In the genomic region with DNA sequence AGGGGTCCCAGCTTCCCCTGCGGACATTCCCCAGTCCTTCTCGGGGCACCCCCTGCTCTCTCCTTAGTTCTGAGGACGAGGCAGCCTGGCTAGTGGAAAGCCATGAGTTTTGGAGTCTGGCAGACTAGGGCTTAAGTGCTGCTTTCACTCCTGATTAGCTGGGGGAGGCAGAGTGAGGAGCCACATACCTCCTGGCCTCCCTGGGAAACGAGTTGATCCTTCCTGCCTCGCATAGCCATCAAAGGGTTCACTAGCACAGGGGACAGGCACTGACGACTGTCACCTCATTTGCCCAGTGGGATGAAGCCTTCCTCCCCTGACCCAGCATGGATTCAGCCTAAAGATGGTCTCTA, we compare ENCODE assay signal across 31 cellular contexts.
DNase-seq lines count a peak whose midpoint lies in the region; ATAC-seq and TF ChIP-seq lines count a peak whose summit lies in the region.
"Had no signal": no experiment of that assay in that cellular context is flagged by ENCODE, and none has a peak within 500 bp of the region (broad histone marks: within the 10 kb centered on the region; RNA-seq: fewer than 3 reads in every experiment).

No MANE protein-coding gene starts in this region.

- H3K9me3 ChIP-seq in uterus = no peaks in the 10 kb centered on the region
- no peaks in the 10 kb centered on the region for H3K9me3 ChIP-seq in psoas muscle
- no peaks in the 10 kb centered on the region for H3K9me3 ChIP-seq in body of pancreas
- H3K9me3 ChIP-seq: BE2C, testis, vagina had no signal

- no peaks in the 10 kb centered on the region for H3K36me3 ChIP-seq in uterus
- H3K36me3 ChIP-seq in psoas muscle (ENCODE audit: insufficient read depth in 1 of 2, low read depth in 1 of 2) = no peaks in the 10 kb centered on the region
- H3K36me3 ChIP-seq in body of pancreas (replicated peaks in 1 of 2; ENCODE audit: insufficient read depth in 1 of 2, low read depth in 2 of 2) = no peaks in the 10 kb centered on the region
- H3K36me3 ChIP-seq: BE2C, cardiac muscle cell, vagina had no signal

- no peaks in the 10 kb centered on the region for H3K9me3 Mint-ChIP-seq in endothelial cell (ENCODE audit: unreplicated experiment)
- H3K9me3 Mint-ChIP-seq in nephron progenitor cell = no peaks in the 10 kb centered on the region
- H3K9me3 Mint-ChIP-seq: activated naive CD4-positive, alpha-beta T cell treated with anti-CD3 and anti-CD28 coated beads, Interleukin-2, amount 50 U/mL, for 72 hours; activated T-helper 2 cell treated with anti-CD3 and anti-CD28 coated beads, Interferon-gamma antibody, Interleukin-2, Interleukin-4, amounts not matched to agents 10 μg/mL and 5 μg/mL and 100 μg/mL, durations not matched to agents 14 hours and 24 hours and 36 hours; CD8-positive, alpha-beta T cell; H9; immature natural killer cell; stimulated activated naive CD8-positive, alpha-beta T cell treated with anti-CD3 and anti-CD28 coated beads, Interleukin-15, Interleukin-2, amounts not matched to agents 100 ng/mL and 50 ng/mL, for 24 hours had no signal

- peak overlapping the region; percentile 52 to 63 for H3K27ac ChIP-seq in uterus
- H3K27ac ChIP-seq in psoas muscle = no peak overlapping the region
- no peak overlapping the region for H3K27ac ChIP-seq in body of pancreas
- H3K27ac ChIP-seq: cardiac muscle cell, KMS-11, testis, vagina, VCaP had no signal

- intact Hi-C loops in uterus (cut with DNase I; ENCODE audit: low total_unique reads) (no loop called here), psoas muscle (cut with DNase I) (no loop called here), body of pancreas (cut with DNase I) (no loop called here)

- no peaks in the 10 kb centered on the region for H3K27me3 ChIP-seq in uterus
- H3K27me3 ChIP-seq in psoas muscle (ENCODE audit: insufficient read depth in 3 of 3, low read length in 2 of 3) = no peaks in the 10 kb centered on the region
- H3K27me3 ChIP-seq in body of pancreas = no peaks in the 10 kb centered on the region
- H3K27me3 ChIP-seq: BE2C, cardiac muscle cell, testis, vagina had no signal

- peak; percentile 47 for DNase-seq in SK-N-DZ (ENCODE audit: low spot score)
- no peak for DNase-seq in endothelial cell (ENCODE audit: low spot score)
- DNase-seq in nephron progenitor cell = no peak
- no peak for DNase-seq in uterus
- DNase-seq in activated naive CD4-positive, alpha-beta T cell treated with anti-CD3 and anti-CD28 coated beads, Interleukin-2, amount 50 U/mL, for 16 hours = no peak
- no peak for DNase-seq in psoas muscle
- no peak for DNase-seq in body of pancreas
- DNase-seq: activated CD4-positive, alpha-beta T cell treated with anti-CD3 and anti-CD28 coated beads for 4 hours; activated CD8-positive, alpha-beta T cell treated with anti-CD3 and anti-CD28 coated beads, Interleukin-2, amount 10 ng/mL, durations not matched to agents 7 days and 5 days; BE2C; CD8-positive, alpha-beta T cell; effector CD8-positive, alpha-beta T cell; erythroblast; H9; immature natural killer cell; left colon; mammary epithelial cell; NCI-H146; NCI-H446 treated with DMSO at 0.1 percent for 48 hours; NCI-H774; SIG-M5; stimulated activated CD4-positive, alpha-beta T cell treated with anti-CD3 and anti-CD28 coated beads, Interleukin-1b, Interleukin-23, amount 100 ng/mL, for 48 hours; T1000; testis had no signal

- ATAC-seq in psoas muscle = no peak
- no peak for ATAC-seq in body of pancreas
- ATAC-seq: activated CD8-positive, alpha-beta T cell treated with anti-CD3 and anti-CD28 coated beads, Interleukin-2, amount 10 ng/mL, durations not matched to agents 7 days and 5 days; activated naive CD4-positive, alpha-beta T cell treated with anti-CD3 and anti-CD28 coated beads, Interleukin-2, amount 50 U/mL, for 72 hours; CD8-positive, alpha-beta T cell; left colon had no signal

- H3K4me3 Mint-ChIP-seq in endothelial cell (ENCODE audit: unreplicated experiment) = no peak overlapping the region
- peak overlapping the region; percentile 20 for H3K4me3 Mint-ChIP-seq in nephron progenitor cell
- H3K4me3 Mint-ChIP-seq: activated CD8-positive, alpha-beta T cell treated with anti-CD3 and anti-CD28 coated beads, Interleukin-2, amount 10 ng/mL, durations not matched to agents 7 days and 5 days; CD8-positive, alpha-beta T cell; H9; immature natural killer cell; stimulated activated naive CD8-positive, alpha-beta T cell treated with anti-CD3 and anti-CD28 coated beads, Interleukin-15, Interleukin-2, amounts not matched to agents 100 ng/mL and 50 ng/mL, for 24 hours had no signal

- H3K36me3 Mint-ChIP-seq in endothelial cell (ENCODE audit: low read depth, unreplicated experiment) (no peaks in the 10 kb centered on the region), nephron progenitor cell (ENCODE audit: low read depth) (no peaks in the 10 kb centered on the region)
- H3K36me3 Mint-ChIP-seq: activated naive CD4-positive, alpha-beta T cell treated with anti-CD3 and anti-CD28 coated beads, Interleukin-2, amount 50 U/mL, for 72 hours; CD8-positive, alpha-beta T cell; immature natural killer cell had no signal

- TF ChIP-seq CTCF in endothelial cell (IDR thresholded peaks at IDR 0.05; ENCODE audit: unreplicated experiment) (no peak), nephron progenitor cell (IDR thresholded peaks at IDR 0.05) (no peak), uterus (IDR thresholded peaks at IDR 0.05) (no peak), psoas muscle (IDR thresholded peaks at IDR 0.05) (no peak), body of pancreas (IDR thresholded peaks at IDR 0.05) (no peak)

- WGBS in psoas muscle, 3 donors = 90 to 96% (median 92%) methylated on average over 6 of the region's 6 CpGs
- 86 to 89% methylated on average over 3 to 6 of the region's 6 CpGs for WGBS in body of pancreas, 2 donors

- H3K4me1 ChIP-seq in uterus = peaks cover 7 to 17% of the 10 kb centered on the region in 2 donors
- H3K4me1 ChIP-seq in psoas muscle = peaks cover 5% of the 10 kb centered on the region
- peaks cover 11% of the 10 kb centered on the region for H3K4me1 ChIP-seq in body of pancreas

- H3K27ac Mint-ChIP-seq in endothelial cell (ENCODE audit: unreplicated experiment) = peak overlapping the region; percentile 67
- H3K27ac Mint-ChIP-seq in nephron progenitor cell = no peak overlapping the region
- H3K27ac Mint-ChIP-seq: activated T-helper 2 cell treated with anti-CD3 and anti-CD28 coated beads, Interferon-gamma antibody, Interleukin-2, Interleukin-4, amounts not matched to agents 10 μg/mL and 5 μg/mL and 100 μg/mL, durations not matched to agents 14 hours and 24 hours and 36 hours; CD8-positive, alpha-beta T cell; stimulated activated naive CD8-positive, alpha-beta T cell treated with anti-CD3 and anti-CD28 coated beads, Interleukin-15, Interleukin-2, amounts not matched to agents 100 ng/mL and 50 ng/mL, for 24 hours had no signal

- H3K4me3 ChIP-seq in uterus (no peak overlapping the region), psoas muscle (no peak overlapping the region), body of pancreas (no peak overlapping the region)
- H3K4me3 ChIP-seq: cardiac muscle cell, testis, vagina had no signal

- TF ChIP-seq POLR2A in uterus (IDR thresholded peaks at IDR 0.05) = no peak
- TF ChIP-seq POLR2A in body of pancreas (IDR thresholded peaks at IDR 0.05) = no peak

- H3K4me1 Mint-ChIP-seq in endothelial cell (ENCODE audit: unreplicated experiment) = peaks cover 49% of the 10 kb centered on the region
- peaks cover 64% of the 10 kb centered on the region for H3K4me1 Mint-ChIP-seq in nephron progenitor cell
- H3K4me1 Mint-ChIP-seq: immature natural killer cell had no signal

- H3K27me3 Mint-ChIP-seq in endothelial cell (ENCODE audit: unreplicated experiment) = peaks cover 8% of the 10 kb centered on the region
- H3K27me3 Mint-ChIP-seq in nephron progenitor cell (ENCODE audit: low read depth, poor library complexity) = no peaks in the 10 kb centered on the region

Comparison
In these comparisons a context has a peak if more than half of its experiments do, and no peak if none do; other contexts are left out.
1. H3K27ac ChIP-seq: peak in uterus (2 of 2); none in psoas muscle (single experiment) and body of pancreas (0 of 4).